ENCODE assay signal across 13 cellular contexts in genomic region chr1:38009841-38010180, GRCh38. TPM values are rescaled to one million over a fixed set of nuclear protein-coding genes. Genes with fewer than 3 reads are reported as not detected.
DNase-seq lines count a peak whose midpoint lies in the region; ATAC-seq and TF ChIP-seq lines count a peak whose summit lies in the region.
"Had no signal": no experiment of that assay in that cellular context is flagged by ENCODE, and none has a peak within 500 bp of the region (broad histone marks: within the 10 kb centered on the region; RNA-seq: fewer than 3 reads in every experiment).

No MANE protein-coding gene starts in this region.

- H3K36me3 ChIP-seq in KOPT-K1 (ENCODE audit: insufficient read depth, low read length) (peaks cover 10% of the 10 kb centered on the region), brain microvascular endothelial cell (replicated peaks) (no peaks in the 10 kb centered on the region), psoas muscle (ENCODE audit: insufficient read depth in 1 of 2, low read depth in 1 of 2) (peaks cover 0 to 9% of the 10 kb centered on the region in 2 donors)
- H3K36me3 ChIP-seq: adrenal gland, upper lobe of left lung had no signal

- POLR2A ChIA-PET in activated CD4-positive, alpha-beta T cell treated with anti-CD3 and anti-CD28 coated beads, Interleukin-2, amount 10 ng/mL, durations not matched to agents 7 days and 5 days (lab: Charles Lee) = interaction anchor here (0.6 kb wide), 1 partner anchor 193 kb away, joined by 3 read pairs; no protein-coding TSS in a partner anchor

- no peak overlapping the region for H3K4me3 Mint-ChIP-seq in activated CD4-positive, alpha-beta T cell treated with anti-CD3 and anti-CD28 coated beads, Interleukin-2, amount 10 ng/mL, durations not matched to agents 7 days and 5 days

- no peaks in the 10 kb centered on the region for H3K36me3 Mint-ChIP-seq in activated CD4-positive, alpha-beta T cell treated with anti-CD3 and anti-CD28 coated beads, Interleukin-2, amount 10 ng/mL, durations not matched to agents 7 days and 5 days (ENCODE audit: low read depth)

- H3K27me3 ChIP-seq in brain microvascular endothelial cell (replicated peaks) (no peaks in the 10 kb centered on the region), psoas muscle (ENCODE audit: insufficient read depth in 3 of 3, low read length in 2 of 3) (no peaks in the 10 kb centered on the region)
- H3K27me3 ChIP-seq: adrenal gland, upper lobe of left lung had no signal

- peak overlapping the region; percentile 93 for H3K27ac Mint-ChIP-seq in activated CD4-positive, alpha-beta T cell treated with anti-CD3 and anti-CD28 coated beads, Interleukin-2, amount 10 ng/mL, durations not matched to agents 7 days and 5 days

- 34 to 68% (median 42%) methylated on average over 6 of the region's 6 CpGs for WGBS in psoas muscle, 3 donors

- H3K9me3 Mint-ChIP-seq in activated CD4-positive, alpha-beta T cell treated with anti-CD3 and anti-CD28 coated beads, Interleukin-2, amount 10 ng/mL, durations not matched to agents 7 days and 5 days = no peaks in the 10 kb centered on the region

- intact Hi-C loops in psoas muscle (cut with DNase I) = no loop called here

- H3K27ac ChIP-seq in KOPT-K1 (ENCODE audit: low read depth, low read length, poor library complexity, severe bottlenecking) = peak overlapping the region; percentile 71
- peak overlapping the region; percentile 61 for H3K27ac ChIP-seq in brain microvascular endothelial cell
- peak overlapping the region; percentile 98 for H3K27ac ChIP-seq in psoas muscle

- H3K4me1 Mint-ChIP-seq in activated CD4-positive, alpha-beta T cell treated with anti-CD3 and anti-CD28 coated beads, Interleukin-2, amount 10 ng/mL, durations not matched to agents 7 days and 5 days = peaks cover 51% of the 10 kb centered on the region

- TF ChIP-seq CTCF in brain microvascular endothelial cell (IDR thresholded peaks at IDR 0.05; ENCODE audit: low read depth, low read length, missing control alignments) (no peak), psoas muscle (IDR thresholded peaks at IDR 0.05) (no peak)

- H3K4me3 ChIP-seq in brain microvascular endothelial cell (ENCODE audit: low read depth, low read length) = no peak overlapping the region
- H3K4me3 ChIP-seq in psoas muscle = peak overlapping the region; percentile 29
- H3K4me3 ChIP-seq: adrenal gland, upper lobe of left lung had no signal

- peaks cover 67% of the 10 kb centered on the region for H3K4me1 ChIP-seq in psoas muscle

- no peak for DNase-seq in activated CD4-positive, alpha-beta T cell treated with anti-CD3 and anti-CD28 coated beads, Interleukin-2, amount 10 ng/mL, durations not matched to agents 7 days and 5 days
- no peak for DNase-seq in activated CD4-positive, alpha-beta T cell treated with anti-CD3 and anti-CD28 coated beads, Interleukin-2, amount 50 U/mL, for 1 hour
- DNase-seq in brain microvascular endothelial cell (no peak), psoas muscle (peak in 1 of 2 donors; percentile 57), kidney tubule cell (ENCODE audit: low spot score) (no peak), KBM-7 (no peak), HK-2 (ENCODE audit: unreplicated experiment) (no peak)
- DNase-seq: NCI-H1105, upper lobe of left lung had no signal

- CTCF ChIA-PET in activated CD4-positive, alpha-beta T cell treated with anti-CD3 and anti-CD28 coated beads, Interleukin-2, amount 10 ng/mL, durations not matched to agents 7 days and 5 days (lab: Charles Lee) = interaction anchor here (0.6 to 2.4 kb wide), 6 partner anchors 9 to 528 kb away, joined by 3 to 26 read pairs (median 6); partner anchors contain the start of gene SF3A3

- no peaks in the 10 kb centered on the region for H3K27me3 Mint-ChIP-seq in activated CD4-positive, alpha-beta T cell treated with anti-CD3 and anti-CD28 coated beads, Interleukin-2, amount 10 ng/mL, durations not matched to agents 7 days and 5 days

- H3K9me3 ChIP-seq in KOPT-K1 (ENCODE audit: insufficient read depth, low read length, poor library complexity, severe bottlenecking) (no peaks in the 10 kb centered on the region), psoas muscle (no peaks in the 10 kb centered on the region)
- H3K9me3 ChIP-seq: adrenal gland, upper lobe of left lung had no signal

- in situ Hi-C loops in brain microvascular endothelial cell (cut with HindIII; ENCODE audit: low pct_ligation_motif_present, low sequenced_read_pairs) = no loop called here
- in situ Hi-C loops in KBM-7 (cut with MboI; ENCODE audit: low pct_unique_long_range_greater_than_20kb, low sequenced_read_pairs) = no loop called here

- ATAC-seq in psoas muscle = no peak
- ATAC-seq: Panc1 had no signal

RNA-seq across cellular contexts. Expression of gene UTP11, which starts 2.7 kb away (rescaled TPM):
- total RNA-seq in activated CD4-positive, alpha-beta T cell treated with anti-CD3 and anti-CD28 coated beads, Interleukin-2, amount 10 ng/mL, durations not matched to agents 7 days and 5 days = 10 to 100 TPM; 33.0 to 34.8 TPM
- total RNA-seq in psoas muscle = 100 to 1,000 TPM in 3 of 4 donors, 10 to 100 TPM in 1; 65.2 to 210 (median 131) TPM
- polyA plus RNA-seq in psoas muscle = 100 to 1,000 TPM in 2 of 3 donors, 10 to 100 TPM in 1; 91.7 to 253 (median 163) TPM

RNA-seq across cellular contexts. Expression of gene FHL3, which starts 4.5 kb away (rescaled TPM):
- total RNA-seq in activated CD4-positive, alpha-beta T cell treated with anti-CD3 and anti-CD28 coated beads, Interleukin-2, amount 10 ng/mL, durations not matched to agents 7 days and 5 days = 1 to 10 TPM; 9.8 to 9.9 TPM
- 1,000 to 10,000 TPM in 1 of 4 donors, 100 to 1,000 TPM in 3; 236 to 1,187 (median 448) TPM for total RNA-seq in psoas muscle
- 100 to 1,000 TPM in 2 of 3 donors, 10 to 100 TPM in 1; 41.6 to 905 (median 582) TPM for polyA plus RNA-seq in psoas muscle

RNA-seq across cellular contexts. Expression of gene SF3A3, which starts 20.0 kb away (rescaled TPM):
- total RNA-seq in activated CD4-positive, alpha-beta T cell treated with anti-CD3 and anti-CD28 coated beads, Interleukin-2, amount 10 ng/mL, durations not matched to agents 7 days and 5 days = 100 to 1,000 TPM in 1 of 2 experiments, 10 to 100 TPM in 1; 80.9 to 110 TPM
- 10 to 100 TPM; 20.0 to 45.4 (median 35.0) TPM for total RNA-seq in psoas muscle
- 10 to 100 TPM; 13.0 to 35.0 (median 30.0) TPM for polyA plus RNA-seq in psoas muscle

RNA-seq across cellular contexts. Expression of gene POU3F1, which starts 36.8 kb away (rescaled TPM):
- not detected for total RNA-seq in activated CD4-positive, alpha-beta T cell treated with anti-CD3 and anti-CD28 coated beads, Interleukin-2, amount 10 ng/mL, durations not matched to agents 7 days and 5 days
- total RNA-seq in psoas muscle = under 1 TPM in 3 of 4 donors, not detected in 1; 0.12 to 0.38 (median 0.14) TPM
- polyA plus RNA-seq in psoas muscle = under 1 TPM; 0.04 to 0.21 (median 0.07) TPM
- polyA plus RNA-seq: AG04450 had no signal

Comparison
In these comparisons a context has a peak if more than half of its experiments do, and no peak if none do; other contexts are left out.
1. RNA of gene FHL3, which starts 4.5 kb away (total RNA-seq): 236 to 1,187 TPM in psoas muscle; 9.8 to 9.9 TPM in activated CD4-positive, alpha-beta T cell treated with anti-CD3 and anti-CD28 coated beads, Interleukin-2, amount 10 ng/mL, durations not matched to agents 7 days and 5 days; every median in the first group is over 10 times any median in the second.
2. Peak in every context shown above with its lines, with median percentiles within 50 percentile points of each other: H3K27ac ChIP-seq.